Comparison of ENCODE assay signal across 8 cellular contexts in genomic region chr14:22929104-22929847, GRCh38.
DNase-seq lines count a peak whose midpoint lies in the region; ATAC-seq, FAIRE-seq and TF ChIP-seq lines count a peak whose summit lies in the region.

Gene PRMT5, minus strand, starts transcription at chr14:22929376. Its CDS starts 15 bp downstream, at chr14:22929361.

- TF ChIP-seq POLR2A in GM19099 (IDR thresholded peaks at IDR 0.05; ENCODE audit: extremely low read depth, insufficient read length, low read depth): peak; percentile 87

- DNase-seq in AML-193 (lab: John Stamatoyannopoulos, UW): peak; percentile 99
- DNase-seq in NCI-H446 treated with DMSO at 0.1 percent for 48 hours (lab: John Stamatoyannopoulos, UW): peak; percentile 100
- DNase-seq in cerebellar nuclear complex (lab: John Stamatoyannopoulos, UW): peak; percentile 95 to 100
- peak; percentile 95 for DNase-seq in stimulated activated CD4-positive, alpha-beta T cell treated with anti-CD3 and anti-CD28 coated beads, Interleukin-12 subunit alpha, Interleukin-12 subunit beta, amount 100 ng/mL, for 4 hours

- FAIRE-seq in islet of Langerhans (lab: Jason Lieb, UNC): peak; percentile 92

- ATAC-seq in HG03378 (IDR thresholded peaks at IDR 0.05; ENCODE audit: unreplicated experiment): peak; percentile 92
- peak; percentile 96 to 98 for ATAC-seq in activated CD4-positive, CD25-positive, alpha-beta regulatory T cell treated with anti-CD3 and anti-CD28 coated beads, Interleukin-2, amount 50 U/mL, for 24 hours

Comparison
In these comparisons a context has a peak if more than half of its experiments do, and no peak if none do; other contexts are left out.
1. Peak in every context shown above with its lines: DNase-seq and ATAC-seq.